ENCODE assay signal across 28 cellular contexts in genomic region chr2:65473045-65473444, GRCh38.
"Had no signal": no experiment of that assay in that cellular context is flagged by ENCODE, and none has a peak within 500 bp of the region (broad histone marks: within the 10 kb centered on the region; RNA-seq: fewer than 3 reads in every experiment).

No MANE protein-coding gene starts in this region.

- H3K36me3 ChIP-seq: stomach, suprapubic skin, thoracic aorta, thyroid gland, tibial artery, tibial nerve, transverse colon, upper lobe of left lung, upper lobe of right lung, uterus, vagina had no signal

- H3K27me3 ChIP-seq: stomach, suprapubic skin, testis, thyroid gland, tibial artery, tibial nerve, transverse colon, upper lobe of left lung, upper lobe of right lung, uterus, vagina had no signal

- H3K4me3 Mint-ChIP-seq: stimulated activated effector memory CD8-positive, alpha-beta T cell treated with anti-CD3 and anti-CD28 coated beads, Interleukin-12 subunit alpha, Interleukin-12 subunit beta, amount 100 ng/mL, for 72 hours; stimulated activated memory B cell treated with anti-CD40 and anti-IgM and Interleukin-4, amounts not matched to agents 10 μg/mL and 1 μg/mL and 100 μg/mL, for 72 hours; stimulated activated naive CD8-positive, alpha-beta T cell treated with anti-CD3 and anti-CD28 coated beads, Interleukin-15, amount 100 ng/mL, for 72 hours; stimulated activated naive CD8-positive, alpha-beta T cell treated with anti-CD3 and anti-CD28 coated beads, Interleukin-15, Interleukin-2, amounts not matched to agents 100 ng/mL and 50 ng/mL, for 24 hours; type B pancreatic cell had no signal

- DNase-seq: stimulated activated CD4-positive, alpha-beta T cell treated with anti-CD3 and anti-CD28 coated beads, Interleukin-2, amount 100 ng/mL, for 48 hours; stimulated activated CD4-positive, alpha-beta T cell treated with anti-CD3 and anti-CD28 coated beads, Interleukin-4, amount 100 ng/mL, for 1 hour; stimulated activated CD4-positive, alpha-beta T cell treated with anti-CD3 and anti-CD28 coated beads, Interleukin-4, amount 100 ng/mL, for 24 hours; stimulated activated CD4-positive, alpha-beta T cell treated with anti-CD3 and anti-CD28 coated beads, Interleukin-4, amount 100 ng/mL, for 4 hours; stimulated activated CD8-positive, alpha-beta memory T cell treated with anti-CD3 and anti-CD28 coated beads, Interleukin-4, amount 100 ng/mL, for 48 hours; stimulated activated naive CD4-positive, alpha-beta T cell; stimulated activated naive CD4-positive, alpha-beta T cell treated with Interleukin-2 at 50 U/mL for 16 hours; stimulated activated naive CD8-positive, alpha-beta T cell treated with anti-CD3 and anti-CD28 coated beads, Interleukin-15, amount 100 ng/mL, for 72 hours; stimulated activated naive CD8-positive, alpha-beta T cell treated with anti-CD3 and anti-CD28 coated beads, Interleukin-15, Interleukin-2, amounts not matched to agents 100 U/mL and 50 U/mL, for 24 hours; stomach; substantia nigra; testis; thyroid gland; tibial artery; transverse colon; trophoblast cell; upper lobe of left lung; upper lobe of right lung; uterus had no signal

- H3K4me3 ChIP-seq: stomach, suprapubic skin, testis, thoracic aorta, thyroid gland, tibial artery, tibial nerve, transverse colon, upper lobe of left lung, upper lobe of right lung, uterus, vagina had no signal

- FAIRE-seq: urothelium cell line had no signal

- H3K27me3 Mint-ChIP-seq: stimulated activated memory B cell treated with anti-CD40 and anti-IgM and Interleukin-4, amounts not matched to agents 10 μg/mL and 1 μg/mL and 100 μg/mL, for 72 hours; stimulated activated naive CD8-positive, alpha-beta T cell treated with anti-CD3 and anti-CD28 coated beads, Interleukin-15, amount 100 ng/mL, for 72 hours; type B pancreatic cell had no signal

- H3K4me1 Mint-ChIP-seq: stimulated activated effector memory CD8-positive, alpha-beta T cell treated with anti-CD3 and anti-CD28 coated beads, Interleukin-12 subunit alpha, Interleukin-12 subunit beta, amount 100 ng/mL, for 72 hours; stimulated activated memory B cell treated with anti-CD40 and anti-IgM and Interleukin-4, amounts not matched to agents 10 μg/mL and 1 μg/mL and 100 μg/mL, for 72 hours; stimulated activated naive CD8-positive, alpha-beta T cell treated with anti-CD3 and anti-CD28 coated beads, Interleukin-15, amount 100 ng/mL, for 72 hours had no signal

- H3K27ac ChIP-seq: stomach, suprapubic skin, testis, thoracic aorta, thyroid gland, tibial artery, tibial nerve, transverse colon, upper lobe of left lung, upper lobe of right lung, uterus, vagina had no signal

- H3K9me3 ChIP-seq: suprapubic skin, testis, thoracic aorta, thyroid gland, tibial artery, transverse colon, upper lobe of right lung, uterus, vagina had no signal

- H3K27ac Mint-ChIP-seq: stimulated activated effector memory CD8-positive, alpha-beta T cell treated with anti-CD3 and anti-CD28 coated beads, Interleukin-12 subunit alpha, Interleukin-12 subunit beta, amount 100 ng/mL, for 72 hours; stimulated activated memory B cell treated with anti-CD40 and anti-IgM and Interleukin-4, amounts not matched to agents 10 μg/mL and 1 μg/mL and 100 μg/mL, for 72 hours; stimulated activated naive CD8-positive, alpha-beta T cell treated with anti-CD3 and anti-CD28 coated beads, Interleukin-15, amount 100 ng/mL, for 72 hours; stimulated activated naive CD8-positive, alpha-beta T cell treated with anti-CD3 and anti-CD28 coated beads, Interleukin-15, Interleukin-2, amounts not matched to agents 100 ng/mL and 50 ng/mL, for 24 hours; type B pancreatic cell had no signal

- ATAC-seq: stimulated activated effector memory CD8-positive, alpha-beta T cell treated with anti-CD3 and anti-CD28 coated beads, Interleukin-12 subunit alpha, Interleukin-12 subunit beta, amount 100 ng/mL, for 72 hours; stimulated activated memory B cell treated with anti-CD40 and anti-IgM and Interleukin-4, amounts not matched to agents 10 μg/mL and 1 μg/mL and 100 μg/mL, for 72 hours; stimulated activated naive CD8-positive, alpha-beta T cell treated with anti-CD3 and anti-CD28 coated beads, Interleukin-15, amount 100 ng/mL, for 72 hours; stimulated activated naive CD8-positive, alpha-beta T cell treated with anti-CD3 and anti-CD28 coated beads, Interleukin-15, Interleukin-2, amounts not matched to agents 100 U/mL and 50 U/mL, for 24 hours; upper lobe of right lung had no signal

- H3K4me1 ChIP-seq: stomach, suprapubic skin, testis, thyroid gland, tibial artery, tibial nerve, transverse colon, upper lobe of right lung, uterus, vagina had no signal

- H3K36me3 Mint-ChIP-seq: stimulated activated effector memory CD8-positive, alpha-beta T cell treated with anti-CD3 and anti-CD28 coated beads, Interleukin-12 subunit alpha, Interleukin-12 subunit beta, amount 100 ng/mL, for 72 hours; type B pancreatic cell had no signal
